16 cellular contexts compared by ENCODE assay signal in the genomic region with DNA sequence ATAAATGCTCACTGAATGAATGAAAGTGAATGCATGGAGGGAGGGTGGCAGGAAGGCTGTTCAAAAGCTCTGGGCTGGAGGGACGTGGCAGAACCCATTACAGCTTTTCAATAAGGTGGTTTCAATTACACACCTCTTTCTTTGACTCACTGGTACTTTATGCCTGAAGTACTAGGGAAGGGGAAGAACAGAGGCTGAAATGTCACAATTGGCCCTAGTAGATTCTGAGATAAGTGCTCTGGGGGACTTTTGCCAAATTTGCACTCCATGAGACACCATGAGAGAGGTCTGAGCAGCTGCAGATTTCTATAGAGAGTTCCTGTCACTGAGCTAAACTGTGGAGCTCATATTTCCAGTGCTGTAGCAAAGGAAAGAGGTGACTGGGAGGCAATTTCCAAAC.
DNase-seq lines count a peak whose midpoint lies in the region; ATAC-seq and TF ChIP-seq lines count a peak whose summit lies in the region.
"Had no signal": no experiment of that assay in that cellular context is flagged by ENCODE, and none has a peak within 500 bp of the region (broad histone marks: within the 10 kb centered on the region; RNA-seq: fewer than 3 reads in every experiment).

No MANE protein-coding gene starts in this region.

- H3K27me3 Mint-ChIP-seq in endodermal cell (ENCODE audit: insufficient read depth): no peaks in the 10 kb centered on the region
- H3K27me3 Mint-ChIP-seq: activated T-cell treated with anti-CD3 and anti-CD28 coated beads, Interleukin-2, amount 50 U/mL, for 24 hours had no signal

- TF ChIP-seq CTCF in endodermal cell (conservative IDR thresholded peaks at IDR 0.05) (no peak), stomach (IDR thresholded peaks at IDR 0.05) (no peak), tibial artery (IDR thresholded peaks at IDR 0.05) (no peak)

- H3K4me1 ChIP-seq in endodermal cell (ENCODE audit: control insufficient read depth, insufficient read depth, low read length): peaks cover 8% of the 10 kb centered on the region
- H3K4me1 ChIP-seq in stomach: peaks cover 0 to 28% (median 19%) of the 10 kb centered on the region in 4 donors
- H3K4me1 ChIP-seq in tibial artery: no peaks in the 10 kb centered on the region
- H3K4me1 ChIP-seq: ascending aorta, foreskin keratinocyte had no signal

- H3K4me3 ChIP-seq in endodermal cell (ENCODE audit: low read length) (peak overlapping the region; percentile 55), stomach (no peak overlapping the region), tibial artery (no peak overlapping the region)
- H3K4me3 ChIP-seq: ascending aorta had no signal

- H3K9me3 ChIP-seq in endodermal cell (ENCODE audit: control insufficient read depth, low read length) (peaks cover 6% of the 10 kb centered on the region), stomach (no peaks in the 10 kb centered on the region), tibial artery (no peaks in the 10 kb centered on the region)
- H3K9me3 ChIP-seq: ascending aorta had no signal

- H3K9ac ChIP-seq in endodermal cell (ENCODE audit: extremely low read depth, low read length, poor library complexity, severe bottlenecking): no peak overlapping the region

- no peak overlapping the region for H3K4me3 Mint-ChIP-seq in endodermal cell
- H3K4me3 Mint-ChIP-seq: activated T-cell treated with anti-CD3 and anti-CD28 coated beads, Interleukin-2, amount 50 U/mL, for 24 hours; H9 had no signal

- WGBS in endodermal cell (ENCODE audit: insufficient coverage in 1 of 2, insufficient read length in 1 of 2), 2 experiments: 100% methylated on average over 1 of the region's 1 CpG; no CpG with 5 or more reads in 1 of the 2 experiments
- 48 to 68% (median 64%) methylated on average over 1 of the region's 1 CpG for WGBS in stomach, 5 donors

- ATAC-seq in HG03095 (IDR thresholded peaks at IDR 0.05; ENCODE audit: unreplicated experiment): no peak
- ATAC-seq: activated CD4-positive, CD25-positive, alpha-beta regulatory T cell treated with anti-CD3 and anti-CD28 coated beads, Interleukin-2, amount 50 U/mL, for 24 hours; foreskin keratinocyte; HepG2 had no signal

- intact Hi-C loops in stomach (cut with DNase I; ENCODE audit: low total_unique reads): no loop called here
- intact Hi-C loops in tibial artery (cut with DNase I; ENCODE audit: low total_unique reads): no loop called here

- H3K27ac Mint-ChIP-seq in endodermal cell: no peak overlapping the region
- H3K27ac Mint-ChIP-seq: activated T-cell treated with anti-CD3 and anti-CD28 coated beads, Interleukin-2, amount 50 U/mL, for 24 hours; H9 had no signal

- H3K27me3 ChIP-seq in endodermal cell (ENCODE audit: control insufficient read depth, insufficient read depth, low read length, poor library complexity, severe bottlenecking) (no peaks in the 10 kb centered on the region), stomach (no peaks in the 10 kb centered on the region), tibial artery (no peaks in the 10 kb centered on the region)
- H3K27me3 ChIP-seq: ascending aorta had no signal

- no peaks in the 10 kb centered on the region for H3K9me3 Mint-ChIP-seq in endodermal cell
- H3K9me3 Mint-ChIP-seq: activated T-cell treated with anti-CD3 and anti-CD28 coated beads, Interleukin-2, amount 50 U/mL, for 24 hours had no signal

- TF ChIP-seq EP300 in stomach (IDR thresholded peaks at IDR 0.05): no peak

- peak; percentile 46 for DNase-seq in NCI-H2171 treated with DMSO at 0.1 percent for 48 hours (lab: John Stamatoyannopoulos, UW)
- no peak for DNase-seq in NCI-H2171 (lab: John Stamatoyannopoulos, UW)
- DNase-seq in NCI-H1105 treated with DMSO at 0.1 percent for 48 hours (lab: John Stamatoyannopoulos, UW): peak; percentile 94
- DNase-seq in endodermal cell: no peak
- no peak for DNase-seq in stomach
- no peak for DNase-seq in NAMALWA (ENCODE audit: low spot score)
- no peak for DNase-seq in tibial artery
- DNase-seq: 8988T; activated T-cell treated with anti-CD3 and anti-CD28 coated beads, Interleukin-2, amount 50 U/mL, for 24 hours; foreskin keratinocyte; H9; NCI-H1417 treated with DMSO at 0.1 percent for 48 hours had no signal

- no peak for TF ChIP-seq POLR2A in stomach (IDR thresholded peaks at IDR 0.05)

- no peaks in the 10 kb centered on the region for H3K36me3 ChIP-seq in endodermal cell (ENCODE audit: control insufficient read depth, insufficient read depth, low read length)
- no peaks in the 10 kb centered on the region for H3K36me3 ChIP-seq in stomach
- no peaks in the 10 kb centered on the region for H3K36me3 ChIP-seq in tibial artery
- H3K36me3 ChIP-seq: ascending aorta had no signal

- peaks cover 29% of the 10 kb centered on the region for H3K4me1 Mint-ChIP-seq in endodermal cell

- H3K27ac ChIP-seq in endodermal cell (ENCODE audit: low read depth, low read length): no peak overlapping the region
- H3K27ac ChIP-seq in stomach: peak overlapping the region; percentile 1 to 74 (median 43)
- H3K27ac ChIP-seq in tibial artery: no peak overlapping the region
- H3K27ac ChIP-seq: foreskin keratinocyte had no signal

- H3K36me3 Mint-ChIP-seq in endodermal cell (ENCODE audit: low read depth): no peaks in the 10 kb centered on the region

Comparison
In these comparisons a context has a peak if more than half of its experiments do, and no peak if none do; other contexts are left out.
1. DNase-seq: peak in NCI-H2171 treated with DMSO at 0.1 percent for 48 hours (single experiment) and NCI-H1105 treated with DMSO at 0.1 percent for 48 hours (single experiment); none in NCI-H2171 (single experiment), endodermal cell (single experiment), stomach (single experiment), NAMALWA (single experiment) and tibial artery (0 of 2).
2. H3K27ac ChIP-seq: peak in stomach (5 of 5); none in endodermal cell (single experiment) and tibial artery (0 of 2).